Comparison of ENCODE assay signal across 18 cellular contexts in the genomic region with DNA sequence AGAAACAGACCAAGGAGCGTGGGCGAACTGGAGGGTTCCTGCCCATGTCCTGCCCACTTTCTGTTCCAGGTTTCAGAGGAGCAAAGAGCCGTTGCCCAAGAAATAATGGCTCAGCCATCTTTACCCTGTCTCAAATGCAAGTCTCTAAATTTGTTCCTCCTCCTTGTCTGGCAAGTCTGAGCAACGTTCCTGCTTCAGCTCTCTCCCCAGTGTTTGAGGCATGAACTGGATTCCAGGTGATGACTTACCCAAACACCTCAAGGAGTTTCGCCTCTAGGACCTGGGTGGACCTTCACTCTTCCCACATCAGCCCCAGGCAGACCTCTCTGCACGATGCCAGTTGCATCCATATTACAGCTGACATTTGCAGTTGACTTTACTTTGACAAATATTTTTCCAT.
A peak's percentile ranks its signal among the peaks of the same experiment; 100 is the strongest.
DNase-seq lines count a peak whose midpoint lies in the region; TF ChIP-seq lines count a peak whose summit lies in the region.
"Had no signal": no experiment of that assay in that cellular context is flagged by ENCODE, and none has a peak within 500 bp of the region (broad histone marks: within the 10 kb centered on the region; RNA-seq: fewer than 3 reads in every experiment).

No MANE protein-coding gene starts in this region.

- H3K4me3 ChIP-seq in mammary epithelial cell (replicated peaks in 1 of 3; ENCODE audit: insufficient read depth in 1 of 3, low read depth in 2 of 3, low read length in 3 of 3) (no peak overlapping the region), epithelial cell of esophagus (ENCODE audit: low read length) (no peak overlapping the region)
- H3K4me3 ChIP-seq: A549; BLaER1 treated with 17β-estradiol and CSF1 and Interleukin-3, amounts not matched to agents 10 nM and 100 nM; GM12878 had no signal

- no peaks in the 10 kb centered on the region for H4K20me1 ChIP-seq in mammary epithelial cell (ENCODE audit: insufficient read depth, low read length)
- H4K20me1 ChIP-seq: BLaER1 treated with 17β-estradiol and CSF1 and Interleukin-3, amounts not matched to agents 10 nM and 100 nM had no signal

- H3K27ac ChIP-seq in mammary epithelial cell (ENCODE audit: insufficient read depth, low read depth, low read length): no peak overlapping the region
- H3K27ac ChIP-seq: 22Rv1; A549; BLaER1 treated with 17β-estradiol and CSF1 and Interleukin-3, amounts not matched to agents 10 nM and 100 nM; C4-2B had no signal

- no peaks in the 10 kb centered on the region for H3K79me2 ChIP-seq in mammary epithelial cell (ENCODE audit: insufficient read depth, low read length)

- no peak overlapping the region for H3K4me3 Mint-ChIP-seq in MCF 10A (ENCODE audit: unreplicated experiment)
- H3K4me3 Mint-ChIP-seq: B cell; CD4-positive, alpha-beta T cell; CD8-positive, alpha-beta T cell had no signal

- POLR2A ChIA-PET in MCF 10A (lab: Yijun Ruan, JAX): no interaction called here

- in situ Hi-C loops in mammary epithelial cell (cut with MboI; ENCODE audit: low sequenced_read_pairs in 2 of 2): no loop called here

- BruUV-seq in mammary epithelial cell (replicated peaks; lab: Mats Ljungman, UMichigan) (no TSS peak), MCF 10A (replicated peaks; lab: Mats Ljungman, UMichigan) (no TSS peak)

- no peaks in the 10 kb centered on the region for H3K27me3 ChIP-seq in mammary epithelial cell (ENCODE audit: insufficient read depth, low read length)
- H3K27me3 ChIP-seq: BLaER1 treated with 17β-estradiol and CSF1 and Interleukin-3, amounts not matched to agents 10 nM and 100 nM had no signal

- DNase-seq in mammary epithelial cell: peak; percentile 12
- DNase-seq in MCF 10A (ENCODE audit: unreplicated experiment): no peak
- DNase-seq in epithelial cell of esophagus (ENCODE audit: low read depth): peak; percentile 29
- no peak for DNase-seq in GM10266 (ENCODE audit: extremely low spot score)
- DNase-seq in central memory CD4-positive, alpha-beta T cell: no peak
- DNase-seq: AML-193; Caco-2; Calu3; CD4-positive, alpha-beta T cell; CD8-positive, alpha-beta T cell; DMS79 treated with DMSO at 0.1 percent for 48 hours; GF-D8 had no signal

- intact Hi-C loops in mammary epithelial cell (cut with micrococcal nuclease): no loop called here
- intact Hi-C loops in MCF 10A (cut with micrococcal nuclease): no loop called here

- H3K9me3 Mint-ChIP-seq in MCF 10A (ENCODE audit: unreplicated experiment): no peaks in the 10 kb centered on the region
- H3K9me3 Mint-ChIP-seq: CD4-positive, alpha-beta T cell; CD8-positive, alpha-beta T cell had no signal

- H3K36me3 Mint-ChIP-seq in MCF 10A (ENCODE audit: insufficient read depth, unreplicated experiment): no peaks in the 10 kb centered on the region
- H3K36me3 Mint-ChIP-seq: CD8-positive, alpha-beta T cell had no signal

- dilution Hi-C loops in mammary epithelial cell (cut with HindIII; ENCODE audit: low sequenced_read_pairs): no loop called here

- TF ChIP-seq CTCF in mammary epithelial cell (conservative IDR thresholded peaks at IDR 0.05 in 1 of 2, IDR thresholded peaks at IDR 0.05 in 1 of 2; ENCODE audit: extremely low read depth in 1 of 2, insufficient read depth in 1 of 2, low read depth in 1 of 2, low read length in 2 of 2) (no peak), MCF 10A (IDR thresholded peaks at IDR 0.05; ENCODE audit: unreplicated experiment) (no peak), epithelial cell of esophagus (IDR thresholded peaks at IDR 0.05; ENCODE audit: insufficient read depth, low read depth, low read length, missing control alignments) (no peak), GM10266 (IDR thresholded peaks at IDR 0.05; ENCODE audit: control insufficient read depth, insufficient read depth, low read depth, missing control alignments) (no peak)

- no peak overlapping the region for H3K27ac Mint-ChIP-seq in MCF 10A (ENCODE audit: low read depth, unreplicated experiment)
- H3K27ac Mint-ChIP-seq: B cell; CD4-positive, alpha-beta T cell; CD8-positive, alpha-beta T cell had no signal

- CTCF ChIA-PET in mammary epithelial cell (lab: Charles Lee; ENCODE audit: low non-redundant PET): no interaction called here
- CTCF ChIA-PET in MCF 10A (lab: Yijun Ruan, JAX): no interaction called here

- H3K9ac ChIP-seq in mammary epithelial cell (ENCODE audit: insufficient read depth, low read length): no peak overlapping the region
- H3K9ac ChIP-seq: BLaER1 treated with 17β-estradiol and CSF1 and Interleukin-3, amounts not matched to agents 10 nM and 100 nM had no signal

- no peaks in the 10 kb centered on the region for H3K4me1 Mint-ChIP-seq in MCF 10A (ENCODE audit: insufficient read depth, unreplicated experiment)
- H3K4me1 Mint-ChIP-seq: B cell had no signal

- H3K27me3 Mint-ChIP-seq in MCF 10A (ENCODE audit: insufficient read depth, unreplicated experiment): no peaks in the 10 kb centered on the region
- H3K27me3 Mint-ChIP-seq: B cell; CD4-positive, alpha-beta T cell had no signal

- H3K4me1 ChIP-seq in mammary epithelial cell (ENCODE audit: insufficient read depth, low read length): peaks cover 4% of the 10 kb centered on the region
- H3K4me1 ChIP-seq: A549, Caco-2 had no signal

- H3K4me2 ChIP-seq in mammary epithelial cell (ENCODE audit: insufficient read depth, low read depth, low read length): no peak overlapping the region
- H3K4me2 ChIP-seq: A549; BLaER1 treated with 17β-estradiol and CSF1 and Interleukin-3, amounts not matched to agents 10 nM and 100 nM had no signal

- H3K9me3 ChIP-seq in mammary epithelial cell (replicated peaks; ENCODE audit: insufficient read depth, low read length): no peaks in the 10 kb centered on the region
- H3K9me3 ChIP-seq: A549, Caco-2 had no signal

- no peak overlapping the region for H2AFZ ChIP-seq in mammary epithelial cell (ENCODE audit: low read depth, low read length)

- H3K36me3 ChIP-seq in mammary epithelial cell (ENCODE audit: insufficient read depth, low read length): no peaks in the 10 kb centered on the region
- H3K36me3 ChIP-seq: BLaER1 treated with 17β-estradiol and CSF1 and Interleukin-3, amounts not matched to agents 10 nM and 100 nM had no signal

- 56% methylated on average over 6 of the region's 6 CpGs for WGBS in mammary epithelial cell (ENCODE audit: low coverage, missing lambda C conversion rate)

Comparison
In these comparisons a context has a peak if more than half of its experiments do, and no peak if none do; other contexts are left out.
1. DNase-seq: peak in mammary epithelial cell (single experiment) and epithelial cell of esophagus (single experiment); none in MCF 10A (single experiment), GM10266 (single experiment) and central memory CD4-positive, alpha-beta T cell (single experiment).